In the genomic region with DNA sequence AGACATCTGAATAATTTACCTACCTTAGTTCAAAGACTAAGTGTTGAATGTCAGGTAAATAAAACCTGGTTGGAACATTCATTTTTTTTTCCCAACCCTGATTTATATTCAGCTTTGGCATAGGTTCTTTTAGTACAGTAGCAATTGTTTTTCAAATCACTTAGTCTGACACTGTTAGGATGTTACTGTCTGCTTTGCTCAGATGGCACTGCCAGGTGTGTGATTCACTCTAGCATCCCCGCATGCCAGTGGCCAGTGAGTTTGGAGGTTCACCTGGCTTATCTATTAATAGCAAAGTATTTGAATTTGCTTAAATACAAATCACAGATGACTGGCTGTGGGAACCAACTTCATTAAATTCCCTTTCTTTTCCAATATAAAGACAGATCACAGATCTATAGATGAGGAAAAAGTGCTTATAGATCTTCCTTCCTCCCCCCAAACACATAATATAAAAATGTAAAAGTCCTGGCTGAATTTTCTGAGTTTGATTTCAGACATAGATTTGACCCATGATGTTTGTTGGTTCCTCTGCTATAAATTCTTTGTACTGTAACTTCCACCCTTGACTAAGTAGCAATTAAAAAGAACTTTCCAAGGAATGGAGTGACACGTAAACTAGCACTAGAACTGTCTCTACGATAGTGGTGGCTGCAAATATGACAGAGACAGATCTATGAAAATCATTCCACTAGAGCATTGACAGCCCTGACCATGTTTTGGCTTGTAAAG, we compare ENCODE assay signal across 13 cellular contexts. TPM values are rescaled to one million over a fixed set of nuclear protein-coding genes. Genes with fewer than 3 reads are reported as not detected.
DNase-seq lines count a peak whose midpoint lies in the region; ATAC-seq and TF ChIP-seq lines count a peak whose summit lies in the region.
"Had no signal": no experiment of that assay in that cellular context is flagged by ENCODE, and none has a peak within 500 bp of the region (broad histone marks: within the 10 kb centered on the region; RNA-seq: fewer than 3 reads in every experiment).

No MANE protein-coding gene starts in this region.

- TF ChIP-seq EP300 in ovary (IDR thresholded peaks at IDR 0.05), result no peak

- H3K27ac ChIP-seq in ovary, result no peak overlapping the region
- H3K27ac ChIP-seq: BLaER1 treated with 17β-estradiol and CSF1 and Interleukin-3, amounts not matched to agents 10 nM and 100 nM had no signal

- H3K4me3 ChIP-seq in BJ (ENCODE audit: low read depth, low read length), result peak overlapping the region; percentile 54
- H3K4me3 ChIP-seq in WI38 (ENCODE audit: low read depth, low read length), result peak overlapping the region; percentile 96
- peak overlapping the region; percentile 58 for H3K4me3 ChIP-seq in fibroblast of the aortic adventitia (ENCODE audit: low read depth, low read length)
- peak overlapping the region; percentile 92 for H3K4me3 ChIP-seq in ovary
- H3K4me3 ChIP-seq: BLaER1 treated with 17β-estradiol and CSF1 and Interleukin-3, amounts not matched to agents 10 nM and 100 nM had no signal

- H3K4me1 ChIP-seq in ovary (ENCODE audit: insufficient read depth), result peaks cover 19% of the 10 kb centered on the region

- no peaks in the 10 kb centered on the region for H3K9me3 ChIP-seq in ovary

- POLR2A ChIA-PET in BJ (lab: Charles Lee), result interaction anchor here (0.9 to 1.4 kb wide), 2 partner anchors 193 to 281 kb away, joined by 3 to 4 read pairs; no protein-coding TSS in a partner anchor

- no peak for TF ChIP-seq POLR2A in ovary (IDR thresholded peaks at IDR 0.05)

- peaks cover 60% of the 10 kb centered on the region for H3K36me3 ChIP-seq in BJ (ENCODE audit: control insufficient read depth, insufficient read depth, low read length)
- H3K36me3 ChIP-seq in ovary, result no peaks in the 10 kb centered on the region

- TF ChIP-seq CTCF in BJ (IDR thresholded peaks at IDR 0.05; ENCODE audit: insufficient read depth, low read depth, low read length), result no peak
- no peak for TF ChIP-seq CTCF in WI38 (IDR thresholded peaks at IDR 0.05; ENCODE audit: low read depth, low read length)
- TF ChIP-seq CTCF in fibroblast of the aortic adventitia (IDR thresholded peaks at IDR 0.05; ENCODE audit: insufficient read depth, low read length), result no peak
- TF ChIP-seq CTCF in ovary (IDR thresholded peaks at IDR 0.05), result no peak

- intact Hi-C loops in ovary (cut with DNase I), result loop anchor here (5.0 to 10.0 kb wide), 8 partner anchors 170 to 878 kb away; no protein-coding TSS in a partner anchor

- ATAC-seq in GM19023 (IDR thresholded peaks at IDR 0.05; ENCODE audit: unreplicated experiment), result no peak
- no peak for ATAC-seq in HG02885 (IDR thresholded peaks at IDR 0.05; ENCODE audit: poor library complexity, unreplicated experiment)
- ATAC-seq: activated CD4-positive, alpha-beta T cell treated with anti-CD3 and anti-CD28 coated beads for 36 hours; activated T-helper 17 cell treated with anti-CD3 and anti-CD28 coated beads, Interleukin-2, amount 50 U/mL, for 72 hours; stimulated activated memory B cell treated with anti-CD40 and anti-IgM and Interleukin-4, amounts not matched to agents 10 μg/mL and 1 μg/mL and 100 μg/mL, for 72 hours had no signal

- H3K27me3 ChIP-seq in BJ (ENCODE audit: control insufficient read depth, insufficient read depth, low read length) (no peaks in the 10 kb centered on the region), ovary (no peaks in the 10 kb centered on the region)

- CTCF ChIA-PET in BJ (lab: Yijun Ruan, JAX), result interaction anchor here (1.0 kb wide), 1 partner anchor 172 kb away, joined by 3 read pairs; no protein-coding TSS in a partner anchor

- DNase-seq in BJ (ENCODE audit: low read depth), result peak; percentile 18
- peak; percentile 34 for DNase-seq in fibroblast of the aortic adventitia (ENCODE audit: low read depth)
- DNase-seq in ovary, result no peak
- no peak for DNase-seq in KG1 (lab: John Stamatoyannopoulos, UW)
- no peak for DNase-seq in epidermal melanocyte (ENCODE audit: insufficient read length, low spot score)
- DNase-seq: activated CD4-positive, alpha-beta T cell treated with anti-CD3 and anti-CD28 coated beads for 36 hours; erythroblast had no signal

- WGBS in ovary, 3 donors, result 52 to 64% (median 59%) methylated on average over 3 of the region's 3 CpGs

RNA-seq across cellular contexts. Expression of gene THBS1, which starts 3.9 kb away (rescaled TPM):
- polyA plus RNA-seq in BJ (2011; rRNA removed) (3,704 and 6,610 TPM in 2 replicates), ovary (100 to 1,000 TPM in 1 of 2 donors, 10 to 100 TPM in 1; 64.4 to 118 TPM)
- 19,882 and 20,500 TPM in 2 replicates for polyA minus RNA-seq in BJ (2011; rRNA and poly(A)+ RNA removed)
- total RNA-seq in fibroblast of the aortic adventitia (ENCODE audit: low replicate concordance) (141 and 353 TPM in 2 replicates), ovary (100 to 1,000 TPM in 6 of 7 donors, 10 to 100 TPM in 1; 53.6 to 428 (median 234) TPM)

Comparison
In these comparisons a context has a peak if more than half of its experiments do, and no peak if none do; other contexts are left out.
1. DNase-seq: peak in BJ (single experiment) and fibroblast of the aortic adventitia (single experiment); none in ovary (0 of 5), KG1 (single experiment) and epidermal melanocyte (single experiment).
2. Peak in every context shown above with its lines, with median percentiles within 50 percentile points of each other: H3K4me3 ChIP-seq.